17 cellular contexts compared by ENCODE assay signal in the genomic region with DNA sequence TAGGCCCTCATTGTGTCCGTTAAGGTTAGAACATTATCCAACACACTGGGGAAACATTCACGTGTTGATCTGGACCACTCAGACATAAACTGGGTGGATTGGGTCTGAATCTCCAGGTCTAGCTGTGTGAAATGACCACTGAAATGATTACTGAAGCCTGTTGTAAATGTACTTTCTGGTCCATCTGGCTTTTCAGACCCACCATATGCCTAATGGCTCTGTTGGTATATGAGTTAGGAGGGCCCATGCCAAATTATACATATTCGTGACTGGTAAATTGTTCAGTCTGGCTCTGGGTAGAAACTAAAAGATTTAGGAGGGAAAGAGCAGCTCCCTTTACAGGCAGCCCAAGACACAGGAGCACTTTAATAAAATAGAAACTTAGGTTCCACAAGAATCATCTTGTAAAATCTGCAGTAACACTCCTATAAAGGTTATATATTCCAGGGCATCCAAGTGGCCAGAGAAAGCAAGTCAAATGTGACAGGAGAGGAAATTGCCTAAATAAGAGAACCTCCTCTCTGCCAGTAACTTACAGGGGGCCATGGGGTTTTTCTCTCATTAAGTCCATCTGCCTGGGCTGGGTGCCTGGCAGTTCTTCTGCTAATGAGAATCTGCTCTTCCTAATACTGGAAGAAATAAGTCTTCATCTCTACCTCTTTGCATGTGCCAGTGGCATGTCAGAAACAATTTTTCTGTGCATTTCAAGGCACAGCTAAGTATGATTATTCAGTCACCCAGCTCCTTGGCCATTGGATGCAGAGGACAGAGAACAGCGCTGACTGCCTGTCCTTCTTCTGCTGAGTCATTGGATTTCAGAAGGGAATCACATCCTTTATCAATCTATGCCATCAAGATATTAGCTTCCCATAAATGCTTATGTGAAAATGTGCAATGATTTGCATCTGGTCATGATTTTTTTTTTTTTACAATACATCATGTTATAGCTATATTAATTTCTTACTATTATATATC.
A peak's percentile ranks its signal among the peaks of the same experiment; 100 is the strongest.
DNase-seq lines count a peak whose midpoint lies in the region; ATAC-seq, FAIRE-seq and TF ChIP-seq lines count a peak whose summit lies in the region.
"Had no signal": no experiment of that assay in that cellular context is flagged by ENCODE, and none has a peak within 500 bp of the region (broad histone marks: within the 10 kb centered on the region; RNA-seq: fewer than 3 reads in every experiment).

No MANE protein-coding gene starts in this region.

- H3K36me3 Mint-ChIP-seq in activated naive CD4-positive, alpha-beta T cell treated with anti-CD3 and anti-CD28 coated beads, Interleukin-2, amount 50 U/mL, for 72 hours = no peaks in the 10 kb centered on the region
- H3K36me3 Mint-ChIP-seq: CD8-positive, alpha-beta T cell had no signal

- no peaks in the 10 kb centered on the region for H3K4me1 ChIP-seq in kidney (ENCODE audit: control insufficient read depth in 1 of 2, insufficient read depth in 1 of 2, low read depth in 1 of 2, low read length in 2 of 2)
- H3K4me1 ChIP-seq: BE2C had no signal

- intact Hi-C loops in kidney (cut with DNase I) = no loop called here

- FAIRE-seq in kidney (lab: Jason Lieb, UNC) = peak; percentile 21
- FAIRE-seq: A204.1, D721Med, GM12878 had no signal

- no peak for TF ChIP-seq CTCF in kidney (IDR thresholded peaks at IDR 0.05; ENCODE audit: borderline replicate concordance, extremely low read depth, insufficient read depth)

- no peaks in the 10 kb centered on the region for H3K9me3 Mint-ChIP-seq in activated naive CD4-positive, alpha-beta T cell treated with anti-CD3 and anti-CD28 coated beads, Interleukin-2, amount 50 U/mL, for 72 hours
- H3K9me3 Mint-ChIP-seq: CD8-positive, alpha-beta T cell; GM23338 had no signal

- DNase-seq in DMS 273 (lab: John Stamatoyannopoulos, UW; ENCODE audit: unreplicated experiment) (peak; percentile 74), G401 (ENCODE audit: low spot score) (peak; percentile 89), SK-N-DZ (ENCODE audit: low spot score) (peak; percentile 1), kidney (no peak), Kasumi-1 (lab: John Stamatoyannopoulos, UW) (no peak)
- DNase-seq in activated naive CD4-positive, alpha-beta T cell treated with anti-CD3 and anti-CD28 coated beads, Interleukin-2, amount 50 U/mL, for 72 hours (ENCODE audit: low spot score in 2 of 2) = no peak
- DNase-seq: BE2C; CD8-positive, alpha-beta T cell; COR-L47; DMS53; H7 had no signal

- H3K9me3 ChIP-seq in kidney (ENCODE audit: control insufficient read depth in 1 of 2, low read length in 2 of 2) = no peaks in the 10 kb centered on the region
- H3K9me3 ChIP-seq: BE2C had no signal

- H3K36me3 ChIP-seq in kidney (ENCODE audit: control insufficient read depth in 1 of 2, insufficient read depth in 2 of 2, low read length in 2 of 2) = no peaks in the 10 kb centered on the region
- H3K36me3 ChIP-seq: BE2C had no signal

- no peak overlapping the region for H3K9ac ChIP-seq in kidney (ENCODE audit: low read length in 2 of 2)

- no peak overlapping the region for H3K27ac ChIP-seq in kidney (ENCODE audit: low read depth in 2 of 2, low read length in 2 of 2)
- H3K27ac ChIP-seq: C4-2B had no signal

- no peak overlapping the region for H3K27ac Mint-ChIP-seq in activated naive CD4-positive, alpha-beta T cell treated with anti-CD3 and anti-CD28 coated beads, Interleukin-2, amount 50 U/mL, for 72 hours
- H3K27ac Mint-ChIP-seq: CD8-positive, alpha-beta T cell; GM23338 had no signal

- H3K4me3 ChIP-seq in kidney (ENCODE audit: low read length in 2 of 2) = no peak overlapping the region
- H3K4me3 ChIP-seq: GM12878, GM23338 had no signal

- in situ Hi-C loops in G401 (cut with HindIII; ENCODE audit: low sequenced_read_pairs) = no loop called here

- no peak for ATAC-seq in activated naive CD4-positive, alpha-beta T cell treated with anti-CD3 and anti-CD28 coated beads, Interleukin-2, amount 50 U/mL, for 72 hours
- no peak for ATAC-seq in HG02981 (IDR thresholded peaks at IDR 0.05; ENCODE audit: unreplicated experiment)
- ATAC-seq: CD8-positive, alpha-beta T cell; GM12878; GM23338 had no signal

Comparison
In these comparisons a context has a peak if more than half of its experiments do, and no peak if none do; other contexts are left out.
1. DNase-seq: peak in DMS 273 (single experiment), G401 (single experiment) and SK-N-DZ (single experiment); none in kidney (single experiment), activated naive CD4-positive, alpha-beta T cell treated with anti-CD3 and anti-CD28 coated beads, Interleukin-2, amount 50 U/mL, for 72 hours (0 of 2) and Kasumi-1 (0 of 2).